ENCODE assay signal across 18 cellular contexts in genomic region chr10:69912584-69912983, GRCh38.
DNase-seq lines count a peak whose midpoint lies in the region; ATAC-seq and TF ChIP-seq lines count a peak whose summit lies in the region.
"Had no signal": no experiment of that assay in that cellular context is flagged by ENCODE, and none has a peak within 500 bp of the region (broad histone marks: within the 10 kb centered on the region; RNA-seq: fewer than 3 reads in every experiment).

No MANE protein-coding gene starts in this region.

- H3K9ac ChIP-seq in mesenchymal stem cell (ENCODE audit: low read length) = no peak overlapping the region

- WGBS in mesenchymal stem cell = 51% methylated on average over 4 of the region's 4 CpGs
- 13 to 44% (median 17%) methylated on average over 4 of the region's 4 CpGs for WGBS in stomach, 5 donors

- H3K4ac ChIP-seq in mesenchymal stem cell (ENCODE audit: low read depth in 1 of 2, low read length in 2 of 2) = no peak overlapping the region

- no peak overlapping the region for H2BK120ac ChIP-seq in mesenchymal stem cell (ENCODE audit: low read depth, low read length)

- no peak for TF ChIP-seq EP300 in stomach (IDR thresholded peaks at IDR 0.05)

- no peak overlapping the region for H3K14ac ChIP-seq in mesenchymal stem cell (ENCODE audit: low read length in 2 of 2)

- H2BK15ac ChIP-seq in mesenchymal stem cell (ENCODE audit: low read depth, poor library complexity, severe bottlenecking) = no peak overlapping the region

- H3K4me1 ChIP-seq in mesenchymal stem cell (ENCODE audit: control insufficient read depth, insufficient read depth, low read depth, low read length) (peaks cover 8% of the 10 kb centered on the region), stomach (peaks cover 16 to 49% (median 35%) of the 10 kb centered on the region in 4 donors)
- H3K4me1 ChIP-seq: adrenal gland, pancreas had no signal

- no peak overlapping the region for H3K4me3 ChIP-seq in mesenchymal stem cell (ENCODE audit: insufficient read depth in 1 of 2, low read depth in 1 of 2, low read length in 2 of 2)
- H3K4me3 ChIP-seq in stomach = no peak overlapping the region
- H3K4me3 ChIP-seq in H7 (ENCODE audit: insufficient read depth, low read depth, low read length) = no peak overlapping the region
- H3K4me3 ChIP-seq: adrenal gland, left ventricle myocardium inferior, pancreas had no signal

- H3K27ac ChIP-seq in mesenchymal stem cell (ENCODE audit: low read length, poor library complexity, severe bottlenecking) (no peak overlapping the region), stomach (peak overlapping the region in 2 of 5 donors; percentile 39 to 61)
- H3K27ac ChIP-seq: HL-60, left ventricle myocardium inferior, pancreas had no signal

- intact Hi-C loops in stomach (cut with DNase I; ENCODE audit: low total_unique reads) = loop anchor here (10.0 kb wide), 1 partner anchor 268 kb away; no protein-coding TSS in a partner anchor

- no peaks in the 10 kb centered on the region for H3K9me3 ChIP-seq in mesenchymal stem cell (ENCODE audit: control insufficient read depth, low read length)
- no peaks in the 10 kb centered on the region for H3K9me3 ChIP-seq in stomach
- H3K9me3 ChIP-seq: adrenal gland, left ventricle myocardium inferior, pancreas had no signal

- TF ChIP-seq POLR2A in stomach (IDR thresholded peaks at IDR 0.05) = no peak

- no peak overlapping the region for H2AK5ac ChIP-seq in mesenchymal stem cell (ENCODE audit: low read length, severe bottlenecking)

- H2AFZ ChIP-seq in mesenchymal stem cell (ENCODE audit: low read depth, low read length) = peak overlapping the region; percentile 0

- no peak overlapping the region for H4K91ac ChIP-seq in mesenchymal stem cell (ENCODE audit: low read length)

- H3K18ac ChIP-seq in mesenchymal stem cell (ENCODE audit: low read depth in 1 of 2, low read length in 2 of 2) = no peak overlapping the region

- H3K27me3 ChIP-seq in mesenchymal stem cell (ENCODE audit: control insufficient read depth in 1 of 2, insufficient read depth in 1 of 2, low read length in 2 of 2) (peaks cover 0 to 4% of the 10 kb centered on the region in 2 experiments), stomach (peaks cover 0 to 5% (median 0%) of the 10 kb centered on the region in 3 donors), H7 (ENCODE audit: control insufficient read depth, insufficient read depth, low read length) (no peaks in the 10 kb centered on the region)
- H3K27me3 ChIP-seq: adrenal gland, pancreas had no signal

- peak; percentile 11 for DNase-seq in EH (ENCODE audit: low read depth)
- DNase-seq in amniotic epithelial cell (ENCODE audit: low read depth) = peak; percentile 5
- peak; percentile 8 for DNase-seq in mesenchymal stem cell
- peak; percentile 47 for DNase-seq in stomach
- DNase-seq in SKM-1 treated with dmso at 0.1 percent for 144 hours (lab: John Stamatoyannopoulos, UW; ENCODE audit: unreplicated experiment) = no peak
- no peak for DNase-seq in NCI-H187 (lab: John Stamatoyannopoulos, UW)
- DNase-seq in H7 = no peak
- DNase-seq: activated CD4-positive, alpha-beta T cell treated with anti-CD3 and anti-CD28 coated beads, Interleukin-2, amount 50 U/mL, for 1 hour; activated CD8-positive, alpha-beta memory T cell treated with anti-CD3 and anti-CD28 coated beads, Interleukin-2, amount 50 U/mL, for 48 hours; activated effector memory CD4-positive, alpha-beta T cell treated with anti-CD3 and anti-CD28 coated beads, Interleukin-2, amount 50 U/mL, for 16 hours; adrenal gland; effector CD8-positive, alpha-beta T cell; left ventricle myocardium inferior; NCI-H187 treated with DMSO at 0.1 percent for 48 hours; pancreas; stimulated activated CD4-positive, alpha-beta T cell treated with anti-CD3 and anti-CD28 coated beads, Interleukin-2, amount 100 ng/mL, for 24 hours had no signal

- no peak overlapping the region for H3K4me2 ChIP-seq in mesenchymal stem cell (ENCODE audit: low read length, poor library complexity, severe bottlenecking)

- TF ChIP-seq CTCF in stomach (IDR thresholded peaks at IDR 0.05) = no peak

- peaks cover 1% of the 10 kb centered on the region for H3K79me1 ChIP-seq in mesenchymal stem cell (replicated peaks; ENCODE audit: low read length, poor library complexity, severe bottlenecking)

- H3K36me3 ChIP-seq in mesenchymal stem cell (ENCODE audit: control insufficient read depth in 1 of 2, insufficient read depth in 2 of 2, low read depth in 1 of 2, low read length in 2 of 2) = peaks cover 12 to 28% of the 10 kb centered on the region in 2 experiments
- no peaks in the 10 kb centered on the region for H3K36me3 ChIP-seq in stomach
- no peaks in the 10 kb centered on the region for H3K36me3 ChIP-seq in H7 (replicated peaks; ENCODE audit: control insufficient read depth, insufficient read depth, low read length)
- H3K36me3 ChIP-seq: adrenal gland, left ventricle myocardium inferior, pancreas had no signal

- no peak overlapping the region for H4K8ac ChIP-seq in mesenchymal stem cell (ENCODE audit: low read length)

- no peak for ATAC-seq in GM18517 (IDR thresholded peaks at IDR 0.05; ENCODE audit: unreplicated experiment)

- H2BK12ac ChIP-seq in mesenchymal stem cell (ENCODE audit: low read length in 2 of 2) = no peak overlapping the region

- no peak overlapping the region for H3K23ac ChIP-seq in mesenchymal stem cell (ENCODE audit: low read length in 2 of 2)

- no peak overlapping the region for H2BK5ac ChIP-seq in mesenchymal stem cell (ENCODE audit: low read depth, low read length, poor library complexity, severe bottlenecking)

Comparison
In these comparisons a context has a peak if more than half of its experiments do, and no peak if none do; other contexts are left out.
1. DNase-seq: peak in EH (single experiment), amniotic epithelial cell (single experiment), mesenchymal stem cell (single experiment) and stomach (single experiment); none in SKM-1 treated with dmso at 0.1 percent for 144 hours (single experiment), NCI-H187 (0 of 2) and H7 (single experiment).